Comparison of ENCODE assay signal across 11 cellular contexts in the genomic region with DNA sequence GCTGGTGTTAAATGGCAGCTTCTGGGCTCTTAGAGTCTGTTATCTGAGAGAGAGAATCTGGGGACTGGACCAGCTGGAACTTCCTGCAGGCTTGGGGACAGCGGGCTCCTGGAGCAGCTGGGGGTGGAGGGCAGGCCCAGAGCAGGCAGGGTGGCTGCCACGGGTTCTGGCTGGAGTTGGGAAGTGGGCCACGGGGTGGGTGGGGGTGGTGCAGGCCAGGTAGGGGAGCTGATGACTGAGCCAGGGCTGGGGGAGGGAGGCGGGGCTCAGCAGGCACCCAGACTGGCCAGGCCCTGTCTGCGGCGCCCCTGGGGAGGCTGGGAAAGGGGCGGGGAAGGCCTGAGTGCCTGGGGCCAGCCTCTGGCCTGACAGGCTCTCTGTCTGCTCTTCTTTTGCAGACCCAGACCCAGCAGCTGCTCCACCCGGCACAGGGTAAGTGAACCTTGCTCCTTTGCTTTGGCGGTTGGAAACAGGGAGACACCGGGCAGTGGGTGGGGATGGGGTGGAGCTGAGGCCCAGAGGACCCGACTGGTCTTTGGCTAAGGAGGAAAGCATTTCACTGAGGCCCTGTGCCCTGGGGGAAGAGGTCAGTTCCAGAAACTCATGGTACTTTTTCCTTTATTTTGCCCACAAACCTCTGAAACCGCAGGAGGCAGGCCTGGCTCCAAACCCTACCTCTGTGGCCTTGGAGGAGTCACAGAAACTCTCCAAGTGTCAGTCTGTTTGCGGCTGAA. TPM values are rescaled to one million over a fixed set of nuclear protein-coding genes. Genes with fewer than 3 reads are reported as not detected.
DNase-seq lines count a peak whose midpoint lies in the region; ATAC-seq, FAIRE-seq and TF ChIP-seq lines count a peak whose summit lies in the region.
"Had no signal": no experiment of that assay in that cellular context is flagged by ENCODE, and none has a peak within 500 bp of the region (broad histone marks: within the 10 kb centered on the region; RNA-seq: fewer than 3 reads in every experiment).

No MANE protein-coding gene starts in this region.

- H3K27ac ChIP-seq in pancreas: peak overlapping the region; percentile 58 to 75 (median 74)

- no peak overlapping the region for H3K4me3 Mint-ChIP-seq in activated CD4-positive, alpha-beta T cell treated with anti-CD3 and anti-CD28 coated beads, Interleukin-2, amount 10 ng/mL, durations not matched to agents 24 days and 14 days
- no peak overlapping the region for H3K4me3 Mint-ChIP-seq in immature natural killer cell
- H3K4me3 Mint-ChIP-seq: central memory CD8-positive, alpha-beta T cell had no signal

- peaks cover 38 to 45% (median 39%) of the 10 kb centered on the region in 3 donors for H3K4me1 ChIP-seq in pancreas

- WGBS in pancreas, 2 donors: 3 to 7% methylated on average over 11 to 13 of the region's 13 CpGs

- FAIRE-seq in RCC 7860 (lab: Jason Lieb, UNC) (peak; percentile 83), pancreas (lab: Jason Lieb, UNC) (no peak)
- FAIRE-seq: GM12878 had no signal

- H3K4me1 Mint-ChIP-seq in activated CD4-positive, alpha-beta T cell treated with anti-CD3 and anti-CD28 coated beads, Interleukin-2, amount 10 ng/mL, durations not matched to agents 24 days and 14 days: no peaks in the 10 kb centered on the region
- no peaks in the 10 kb centered on the region for H3K4me1 Mint-ChIP-seq in immature natural killer cell
- H3K4me1 Mint-ChIP-seq: central memory CD8-positive, alpha-beta T cell had no signal

- H3K27ac Mint-ChIP-seq in activated CD4-positive, alpha-beta T cell treated with anti-CD3 and anti-CD28 coated beads, Interleukin-2, amount 10 ng/mL, durations not matched to agents 24 days and 14 days: no peak overlapping the region
- H3K27ac Mint-ChIP-seq in immature natural killer cell: no peak overlapping the region

- H3K27me3 Mint-ChIP-seq in activated CD4-positive, alpha-beta T cell treated with anti-CD3 and anti-CD28 coated beads, Interleukin-2, amount 10 ng/mL, durations not matched to agents 24 days and 14 days: no peaks in the 10 kb centered on the region
- peaks cover 2 to 3% (median 2%) of the 10 kb centered on the region in 3 donors for H3K27me3 Mint-ChIP-seq in immature natural killer cell (ENCODE audit: low read depth in 3 of 3)

- intact Hi-C loops in pancreas (cut with DNase I): no loop called here
- intact Hi-C loops in activated CD4-positive, alpha-beta T cell treated with anti-CD3 and anti-CD28 coated beads, Interleukin-2, amount 10 ng/mL, durations not matched to agents 24 days and 14 days (cut with micrococcal nuclease): no loop called here

- H3K4me3 ChIP-seq in fibroblast of villous mesenchyme (ENCODE audit: low read depth, low read length): peak overlapping the region; percentile 37
- H3K4me3 ChIP-seq in pancreas: peak overlapping the region in 1 of 4 donors; percentile 1
- H3K4me3 ChIP-seq: GM12878 had no signal

- peak; percentile 83 to 90 (median 86) for ATAC-seq in pancreas
- ATAC-seq in HG03354 (IDR thresholded peaks at IDR 0.05; ENCODE audit: poor library complexity, severe bottlenecking, unreplicated experiment): no peak
- ATAC-seq: GM12878 had no signal

- H3K36me3 Mint-ChIP-seq in activated CD4-positive, alpha-beta T cell treated with anti-CD3 and anti-CD28 coated beads, Interleukin-2, amount 10 ng/mL, durations not matched to agents 24 days and 14 days (ENCODE audit: low read depth): no peaks in the 10 kb centered on the region
- no peaks in the 10 kb centered on the region for H3K36me3 Mint-ChIP-seq in immature natural killer cell

- peaks cover 0 to 17% (median 0%) of the 10 kb centered on the region in 3 donors for H3K36me3 ChIP-seq in pancreas

- TF ChIP-seq CTCF in fibroblast of villous mesenchyme (IDR thresholded peaks at IDR 0.05; ENCODE audit: insufficient read depth, low read depth, low read length) (no peak), pancreas (IDR thresholded peaks at IDR 0.05) (no peak)

- no peaks in the 10 kb centered on the region for H3K9me3 ChIP-seq in pancreas

- no peaks in the 10 kb centered on the region for H3K9me3 Mint-ChIP-seq in activated CD4-positive, alpha-beta T cell treated with anti-CD3 and anti-CD28 coated beads, Interleukin-2, amount 10 ng/mL, durations not matched to agents 24 days and 14 days
- H3K9me3 Mint-ChIP-seq in immature natural killer cell: no peaks in the 10 kb centered on the region
- H3K9me3 Mint-ChIP-seq: central memory CD8-positive, alpha-beta T cell had no signal

- DNase-seq in EL: peak; percentile 87
- peak; percentile 39 for DNase-seq in RCC 7860 (ENCODE audit: low spot score)
- peak; percentile 58 for DNase-seq in fibroblast of villous mesenchyme (ENCODE audit: low read depth)
- peak; percentile 78 to 93 (median 88) for DNase-seq in pancreas
- DNase-seq in amniotic stem cell (lab: John Stamatoyannopoulos, UW): no peak
- no peak for DNase-seq in activated CD4-positive, alpha-beta T cell treated with anti-CD3 and anti-CD28 coated beads, Interleukin-2, amount 10 ng/mL, durations not matched to agents 24 days and 14 days
- no peak for DNase-seq in immature natural killer cell
- DNase-seq: NCI-H2081 treated with DMSO at 0.1 percent for 48 hours had no signal

- H3K27me3 ChIP-seq in pancreas: no peaks in the 10 kb centered on the region

RNA-seq across cellular contexts. Expression of a gene that starts 48.7 kb away (rescaled TPM):
- total RNA-seq in fibroblast of villous mesenchyme (16.8 and 18.7 TPM in 2 replicates), pancreas (10 to 100 TPM; 36.2 to 58.7 (median 48.2) TPM)
- polyA plus RNA-seq in pancreas (100 to 1,000 TPM; 103 to 104 TPM), immature natural killer cell (under 1 TPM in 2 of 3 donors, not detected in 1; 0.17 to 0.20 TPM)
- not detected in 2 replicates for total RNA-seq in activated CD4-positive, alpha-beta T cell treated with anti-CD3 and anti-CD28 coated beads, Interleukin-2, amount 10 ng/mL, durations not matched to agents 24 days and 14 days

Comparison
In these comparisons a context has a peak if more than half of its experiments do, and no peak if none do; other contexts are left out.
1. DNase-seq: peak in EL (single experiment), RCC 7860 (single experiment), fibroblast of villous mesenchyme (single experiment) and pancreas (6 of 6); none in amniotic stem cell (single experiment), activated CD4-positive, alpha-beta T cell treated with anti-CD3 and anti-CD28 coated beads, Interleukin-2, amount 10 ng/mL, durations not matched to agents 24 days and 14 days (single experiment) and immature natural killer cell (0 of 3).
2. RNA of a gene that starts 48.7 kb away (total RNA-seq): 36.2 to 58.7 TPM in pancreas and 16.8 to 18.7 TPM in fibroblast of villous mesenchyme; not detected in activated CD4-positive, alpha-beta T cell treated with anti-CD3 and anti-CD28 coated beads, Interleukin-2, amount 10 ng/mL, durations not matched to agents 24 days and 14 days; every median in the first group is over 10 times any median in the second.